ENCODE assay signal across 14 cellular contexts in genomic region chr1:30318864-30319718, GRCh38.
"Had no signal": no experiment of that assay in that cellular context is flagged by ENCODE, and none has a peak within 500 bp of the region (broad histone marks: within the 10 kb centered on the region; RNA-seq: fewer than 3 reads in every experiment).

No MANE protein-coding gene starts in this region.

- H3K36me3 ChIP-seq: right lobe of liver had no signal

- H3K27ac ChIP-seq: psoas muscle, right lobe of liver had no signal

- ATAC-seq: activated CD8-positive, alpha-beta T cell treated with anti-CD3 and anti-CD28 coated beads, Interleukin-2, amount 10 ng/mL, durations not matched to agents 7 days and 5 days; activated naive CD8-positive, alpha-beta T cell treated with anti-CD3 and anti-CD28 coated beads, Interleukin-2, amount 50 U/mL, for 24 hours; activated T-helper 17 cell treated with anti-CD3 and anti-CD28 coated beads, Interleukin-2, amount 50 U/mL, for 72 hours; esophagus mucosa; psoas muscle; right lobe of liver; T-helper 17 cell had no signal

- H3K4me1 ChIP-seq: psoas muscle, right lobe of liver had no signal

- H3K9me3 ChIP-seq: psoas muscle, right lobe of liver had no signal

- H3K4me3 ChIP-seq: psoas muscle, right lobe of liver had no signal

- DNase-seq: activated CD4-positive, alpha-beta T cell treated with anti-CD3 and anti-CD28 coated beads for 48 hours; activated CD8-positive, alpha-beta T cell treated with anti-CD3 and anti-CD28 coated beads, Interleukin-2, amount 10 ng/mL, durations not matched to agents 7 days and 5 days; activated naive CD4-positive, alpha-beta T cell treated with anti-CD3 and anti-CD28 coated beads for 36 hours; activated naive CD8-positive, alpha-beta T cell treated with anti-CD3 and anti-CD28 coated beads, Interleukin-2, amount 50 U/mL, for 24 hours; hippocampal formation; kidney glomerular epithelial cell; nephron progenitor cell; psoas muscle; stimulated activated CD4-positive, alpha-beta T cell treated with anti-CD3 and anti-CD28 coated beads, Interleukin-1b, Interleukin-23, amount 100 ng/mL, for 48 hours; T-helper 17 cell had no signal

- H3K27me3 ChIP-seq: right lobe of liver had no signal

- FAIRE-seq: urothelium cell line had no signal
